ENCODE assay signal across 22 cellular contexts in genomic region chr18:36561046-36561445, GRCh38.
DNase-seq lines count a peak whose midpoint lies in the region; ATAC-seq and TF ChIP-seq lines count a peak whose summit lies in the region.
"Had no signal": no experiment of that assay in that cellular context is flagged by ENCODE, and none has a peak within 500 bp of the region (broad histone marks: within the 10 kb centered on the region; RNA-seq: fewer than 3 reads in every experiment).

No MANE protein-coding gene starts in this region.

- H3F3A ChIP-seq in smooth muscle cell (ENCODE audit: low read depth), result no peaks in the 10 kb centered on the region

- no peaks in the 10 kb centered on the region for H3K4me1 Mint-ChIP-seq in activated CD4-positive, alpha-beta T cell treated with anti-CD3 and anti-CD28 coated beads, Interleukin-2, amount 10 ng/mL, durations not matched to agents 24 days and 14 days
- H3K4me1 Mint-ChIP-seq: CD4-positive, alpha-beta memory T cell; T-helper 17 cell had no signal

- no peak overlapping the region for H3K4me2 ChIP-seq in smooth muscle cell

- H4K20me1 ChIP-seq in smooth muscle cell (ENCODE audit: low read depth), result no peaks in the 10 kb centered on the region

- H3K27me3 ChIP-seq in smooth muscle cell (ENCODE audit: low read depth), result no peaks in the 10 kb centered on the region
- H3K27me3 ChIP-seq: MG63, SJCRH30 had no signal

- H3K79me2 ChIP-seq in smooth muscle cell (ENCODE audit: low read depth), result no peaks in the 10 kb centered on the region

- no peak overlapping the region for H3K27ac Mint-ChIP-seq in activated CD4-positive, alpha-beta T cell treated with anti-CD3 and anti-CD28 coated beads, Interleukin-2, amount 10 ng/mL, durations not matched to agents 24 days and 14 days
- H3K27ac Mint-ChIP-seq: CD4-positive, alpha-beta memory T cell; T-helper 17 cell had no signal

- no peaks in the 10 kb centered on the region for H3K36me3 Mint-ChIP-seq in activated CD4-positive, alpha-beta T cell treated with anti-CD3 and anti-CD28 coated beads, Interleukin-2, amount 10 ng/mL, durations not matched to agents 24 days and 14 days (ENCODE audit: low read depth)
- H3K36me3 Mint-ChIP-seq: CD4-positive, alpha-beta memory T cell had no signal

- no peak overlapping the region for H3K4me3 ChIP-seq in smooth muscle cell
- H3K4me3 ChIP-seq: MG63, SJCRH30 had no signal

- no peak overlapping the region for H3K4me3 Mint-ChIP-seq in activated CD4-positive, alpha-beta T cell treated with anti-CD3 and anti-CD28 coated beads, Interleukin-2, amount 10 ng/mL, durations not matched to agents 24 days and 14 days
- H3K4me3 Mint-ChIP-seq: CD4-positive, alpha-beta memory T cell; T-helper 17 cell had no signal

- no peak for TF ChIP-seq CTCF in smooth muscle cell (IDR thresholded peaks at IDR 0.05; ENCODE audit: borderline replicate concordance, insufficient read depth, poor library complexity, severe bottlenecking)

- no peak for ATAC-seq in HG02759 (IDR thresholded peaks at IDR 0.05; ENCODE audit: unreplicated experiment)
- ATAC-seq: PC-3, SK-N-SH treated with all-trans-retinoic acid at 6 μM for 48 hours, T-helper 17 cell had no signal

- H3K9me3 ChIP-seq in smooth muscle cell (replicated peaks; ENCODE audit: low read depth), result no peaks in the 10 kb centered on the region
- H3K9me3 ChIP-seq: Caco-2, MG63, SJCRH30 had no signal

- H2AFZ ChIP-seq in smooth muscle cell (ENCODE audit: low read depth), result no peak overlapping the region

- intact Hi-C loops in activated CD4-positive, alpha-beta T cell treated with anti-CD3 and anti-CD28 coated beads, Interleukin-2, amount 10 ng/mL, durations not matched to agents 24 days and 14 days (cut with micrococcal nuclease), result no loop called here

- H3K9me3 Mint-ChIP-seq in activated CD4-positive, alpha-beta T cell treated with anti-CD3 and anti-CD28 coated beads, Interleukin-2, amount 10 ng/mL, durations not matched to agents 24 days and 14 days, result no peaks in the 10 kb centered on the region

- H3K4me1 ChIP-seq in smooth muscle cell (ENCODE audit: low read depth), result no peaks in the 10 kb centered on the region
- H3K4me1 ChIP-seq: Caco-2, SJCRH30 had no signal

- peak; percentile 8 for DNase-seq in activated CD4-positive, alpha-beta T cell treated with anti-CD3 and anti-CD28 coated beads, Interleukin-2, amount 10 ng/mL, durations not matched to agents 24 days and 14 days
- no peak for DNase-seq in activated CD4-positive, alpha-beta T cell treated with anti-CD3 and anti-CD28 coated beads, Interleukin-2, amount 50 U/mL, for 1 hour
- peak in 2 of 3 experiments; percentile 80 to 97 for DNase-seq in NCI-H1417 (lab: John Stamatoyannopoulos, UW)
- DNase-seq in NCI-H69 (lab: John Stamatoyannopoulos, UW), result peak; percentile 97
- DNase-seq in Ammon's horn (ENCODE audit: low spot score), result no peak
- no peak for DNase-seq in smooth muscle cell (lab: John Stamatoyannopoulos, UW; ENCODE audit: unreplicated experiment)
- DNase-seq: AML-193; C1 segment of cervical spinal cord; Caco-2; CD4-positive, alpha-beta memory T cell; DMS79 treated with DMSO at 0.1 percent for 48 hours; KBM-7; MG63; NCI-H1694 treated with DMSO at 0.1 percent for 48 hours; NCI-H526 treated with DMSO at 0.1 percent for 48 hours; NK-92 treated with Interleukin-12 subunit alpha and Interleukin-12 subunit beta, amount 100 ng/mL, for 24 hours; PC-3; SJCRH30; T-helper 17 cell; T1000 had no signal

- H3K27me3 Mint-ChIP-seq in activated CD4-positive, alpha-beta T cell treated with anti-CD3 and anti-CD28 coated beads, Interleukin-2, amount 10 ng/mL, durations not matched to agents 24 days and 14 days, result no peaks in the 10 kb centered on the region

- no peak overlapping the region for H3K27ac ChIP-seq in smooth muscle cell (ENCODE audit: low read depth)
- H3K27ac ChIP-seq: SJCRH30 had no signal

- no peaks in the 10 kb centered on the region for H3K36me3 ChIP-seq in smooth muscle cell (ENCODE audit: low read depth)
- H3K36me3 ChIP-seq: MG63, SJCRH30 had no signal

- 95% methylated on average over 2 of the region's 2 CpGs for WGBS in smooth muscle cell (ENCODE audit: low lambda C conversion rate)

- no peak overlapping the region for H3K9ac ChIP-seq in smooth muscle cell (ENCODE audit: low read depth)

Comparison
In these comparisons a context has a peak if more than half of its experiments do, and no peak if none do; other contexts are left out.
1. DNase-seq: peak in activated CD4-positive, alpha-beta T cell treated with anti-CD3 and anti-CD28 coated beads, Interleukin-2, amount 10 ng/mL, durations not matched to agents 24 days and 14 days (single experiment), NCI-H1417 (2 of 3) and NCI-H69 (single experiment); none in activated CD4-positive, alpha-beta T cell treated with anti-CD3 and anti-CD28 coated beads, Interleukin-2, amount 50 U/mL, for 1 hour (single experiment), Ammon's horn (single experiment) and smooth muscle cell (single experiment).